26 cellular contexts compared by ENCODE assay signal in the genomic region with DNA sequence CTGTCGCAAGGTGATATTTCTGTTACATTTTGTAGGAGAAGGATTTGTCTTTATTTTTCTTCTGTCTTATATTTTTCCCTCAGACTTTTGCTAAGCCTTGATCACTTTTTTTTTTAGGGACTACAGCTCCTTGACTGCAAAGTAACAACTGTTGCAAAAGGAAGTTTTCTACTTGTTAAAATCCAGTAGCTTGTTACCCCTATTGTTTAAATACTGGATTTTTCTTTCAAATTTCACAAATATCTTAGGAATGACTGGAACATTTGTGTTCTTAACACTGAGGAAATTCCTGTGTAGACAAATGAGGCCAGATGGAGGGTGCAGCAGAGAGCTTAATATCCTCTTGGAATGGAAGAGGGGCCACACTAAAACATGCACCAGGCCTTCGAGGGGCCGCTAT. TPM values are rescaled to one million over a fixed set of nuclear protein-coding genes. Genes with fewer than 3 reads are reported as not detected.
DNase-seq lines count a peak whose midpoint lies in the region; ATAC-seq and TF ChIP-seq lines count a peak whose summit lies in the region.
"Had no signal": no experiment of that assay in that cellular context is flagged by ENCODE, and none has a peak within 500 bp of the region (broad histone marks: within the 10 kb centered on the region; RNA-seq: fewer than 3 reads in every experiment).

No MANE protein-coding gene starts in this region.

- CTCF ChIA-PET in SK-N-SH (lab: Yijun Ruan, JAX): interaction anchor here (0.6 to 1.3 kb wide), 3 partner anchors 24 to 327 kb away, joined by 3 read pairs; no protein-coding TSS in a partner anchor

- no peak overlapping the region for H2AFZ ChIP-seq in SK-N-SH (ENCODE audit: low read depth)

- no peak overlapping the region for H3K9ac ChIP-seq in SK-N-SH

- no peaks in the 10 kb centered on the region for H4K20me1 ChIP-seq in SK-N-SH (ENCODE audit: insufficient read depth)

- peaks cover 9% of the 10 kb centered on the region for H3K36me3 Mint-ChIP-seq in HFFc6 (ENCODE audit: low read depth)
- H3K36me3 Mint-ChIP-seq in nephron (ENCODE audit: low read depth): no peaks in the 10 kb centered on the region
- H3K36me3 Mint-ChIP-seq: IgD-negative memory B cell had no signal

- H3F3A ChIP-seq in SK-N-SH (replicated peaks; ENCODE audit: insufficient read depth): no peaks in the 10 kb centered on the region

- TF ChIP-seq RAD21 in SK-N-SH (IDR thresholded peaks at IDR 0.05; ENCODE audit: low read length): no peak

- no peaks in the 10 kb centered on the region for H3K79me2 ChIP-seq in SK-N-SH (ENCODE audit: insufficient read depth)

- WGBS in SK-N-SH (ENCODE audit: low lambda C conversion rate): 58% methylated on average over 3 of the region's 3 CpGs
- WGBS in gastroesophageal sphincter (ENCODE audit: low coverage in 1 of 2), 2 donors: 78 to 80% methylated on average over 1 to 2 of the region's 3 CpGs

- no peak overlapping the region for H3K27ac ChIP-seq in SK-N-SH (ENCODE audit: low read depth in 2 of 2, low read length in 1 of 2)
- no peak overlapping the region for H3K27ac ChIP-seq in gastroesophageal sphincter
- H3K27ac ChIP-seq: C4-2B, SJCRH30 had no signal

- no peak for TF ChIP-seq POLR2A in gastroesophageal sphincter (IDR thresholded peaks at IDR 0.05)

- H3K4me1 ChIP-seq in SK-N-SH (ENCODE audit: control insufficient read depth in 1 of 2, insufficient read depth in 2 of 2, low read depth in 1 of 2, low read length in 1 of 2) (peaks cover 0 to 4% of the 10 kb centered on the region in 2 experiments; a peak in 2 of 4 replicates), gastroesophageal sphincter (peaks cover 0 to 17% (median 0%) of the 10 kb centered on the region in 3 donors)

- H3K27me3 ChIP-seq in SK-N-SH (ENCODE audit: insufficient read depth): no peaks in the 10 kb centered on the region
- no peaks in the 10 kb centered on the region for H3K27me3 ChIP-seq in gastroesophageal sphincter
- H3K27me3 ChIP-seq: SJCRH30 had no signal

- peaks cover 1% of the 10 kb centered on the region for H3K27me3 Mint-ChIP-seq in HFFc6 (ENCODE audit: insufficient read depth)
- H3K27me3 Mint-ChIP-seq in nephron (ENCODE audit: low read depth): peaks cover 4% of the 10 kb centered on the region

- H3K4me3 ChIP-seq in SK-N-SH (ENCODE audit: low read depth in 2 of 2, low read length in 1 of 2): no peak overlapping the region
- H3K4me3 ChIP-seq in gastroesophageal sphincter: no peak overlapping the region
- H3K4me3 ChIP-seq: HAP-1, SJCRH30 had no signal

- no peaks in the 10 kb centered on the region for H3K9me2 ChIP-seq in SK-N-SH

- DNase-seq in EH (ENCODE audit: low read depth) (peak; percentile 66), HFFc6 (peak; percentile 15), epidermal melanocyte (ENCODE audit: insufficient read length, low spot score) (peak; percentile 23), NCI-H510A (lab: John Stamatoyannopoulos, UW) (no peak), SK-N-SH (no peak), NCI-H2029 treated with DMSO at 0.1 percent for 48 hours (lab: John Stamatoyannopoulos, UW) (no peak)
- DNase-seq: CD8-positive, alpha-beta memory T cell; DMS53; Karpas-422; MV-4-11; NCI-H1105 treated with DMSO at 0.1 percent for 48 hours; NCI-H2081; NCI-H2171; NCI-H345; NCI-H524 treated with DMSO at 0.1 percent for 48 hours; NCI-H82; SJCRH30 had no signal

- POLR2A ChIA-PET in SK-N-SH (lab: Yijun Ruan, JAX): interaction anchor here (0.6 kb wide), 1 partner anchor 19 kb away, joined by 3 read pairs; no protein-coding TSS in a partner anchor

- no peak overlapping the region for H3K4me2 ChIP-seq in SK-N-SH

- peak overlapping the region; percentile 57 for H3K4me3 Mint-ChIP-seq in HFFc6
- H3K4me3 Mint-ChIP-seq in nephron: peak overlapping the region in 2 of 3 experiments; percentile 8 to 30
- H3K4me3 Mint-ChIP-seq: CD8-positive, alpha-beta memory T cell; IgD-negative memory B cell had no signal

- peaks cover 33% of the 10 kb centered on the region for H3K4me1 Mint-ChIP-seq in HFFc6 (ENCODE audit: low read depth)
- H3K4me1 Mint-ChIP-seq in nephron: peaks cover 40% of the 10 kb centered on the region

- no peak for TF ChIP-seq EP300 in SK-N-SH (IDR thresholded peaks at IDR 0.05; ENCODE audit: borderline replicate concordance in 1 of 2, low read depth in 1 of 2, low read length in 1 of 2)
- TF ChIP-seq EP300 in gastroesophageal sphincter (IDR thresholded peaks at IDR 0.05): no peak

- no peak for ATAC-seq in gastroesophageal sphincter
- ATAC-seq: Panc1 had no signal

- H3K27ac Mint-ChIP-seq in HFFc6 (peak overlapping the region; percentile 19; the same call in 1 of the 2 replicates), nephron (peak overlapping the region; percentile 40 to 80 (median 63))
- H3K27ac Mint-ChIP-seq: CD8-positive, alpha-beta memory T cell; IgD-negative memory B cell had no signal

- no peaks in the 10 kb centered on the region for H3K9me3 ChIP-seq in SK-N-SH
- H3K9me3 ChIP-seq in gastroesophageal sphincter: no peaks in the 10 kb centered on the region
- H3K9me3 ChIP-seq: HAP-1, SJCRH30 had no signal

- H3K9me3 Mint-ChIP-seq in HFFc6 (no peaks in the 10 kb centered on the region; the same call in 1 of the 2 replicates), nephron (no peaks in the 10 kb centered on the region)
- H3K9me3 Mint-ChIP-seq: CD8-positive, alpha-beta memory T cell; IgD-negative memory B cell had no signal

- no peaks in the 10 kb centered on the region for H3K36me3 ChIP-seq in SK-N-SH (replicated peaks in 1 of 2; ENCODE audit: control insufficient read depth in 1 of 2, insufficient read depth in 2 of 2, low read length in 1 of 2)
- no peaks in the 10 kb centered on the region for H3K36me3 ChIP-seq in gastroesophageal sphincter
- H3K36me3 ChIP-seq: HAP-1, SJCRH30 had no signal

- TF ChIP-seq CTCF in HFFc6 (IDR thresholded peaks at IDR 0.05): no peak
- TF ChIP-seq CTCF in nephron (IDR thresholded peaks at IDR 0.05; ENCODE audit: unreplicated experiment in 3 of 3): no peak
- no peak for TF ChIP-seq CTCF in SK-N-SH (IDR thresholded peaks at IDR 0.05)
- TF ChIP-seq CTCF in gastroesophageal sphincter (IDR thresholded peaks at IDR 0.05): no peak

TF ChIP-seq in SK-N-SH, 30 proteins besides CTCF, POLR2A, EP300 and RAD21:
- TF ChIP-seq FOSL2 (IDR thresholded peaks at IDR 0.05; ENCODE audit: borderline replicate concordance, low read depth): no peak
- TF ChIP-seq EZH2phosphoT487 (IDR thresholded peaks at IDR 0.05; ENCODE audit: borderline replicate concordance, low read depth): no peak
- TF ChIP-seq, protein P1, sequence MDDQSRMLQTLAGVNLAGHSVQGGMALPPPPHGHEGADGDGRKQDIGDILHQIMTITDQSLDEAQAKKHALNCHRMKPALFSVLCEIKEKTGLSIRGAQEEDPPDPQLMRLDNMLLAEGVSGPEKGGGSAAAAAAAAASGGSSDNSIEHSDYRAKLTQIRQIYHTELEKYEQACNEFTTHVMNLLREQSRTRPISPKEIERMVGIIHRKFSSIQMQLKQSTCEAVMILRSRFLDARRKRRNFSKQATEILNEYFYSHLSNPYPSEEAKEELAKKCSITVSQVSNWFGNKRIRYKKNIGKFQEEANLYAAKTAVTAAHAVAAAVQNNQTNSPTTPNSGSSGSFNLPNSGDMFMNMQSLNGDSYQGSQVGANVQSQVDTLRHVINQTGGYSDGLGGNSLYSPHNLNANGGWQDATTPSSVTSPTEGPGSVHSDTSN (IDR thresholded peaks at IDR 0.05): no peak
- TF ChIP-seq, protein P2, sequence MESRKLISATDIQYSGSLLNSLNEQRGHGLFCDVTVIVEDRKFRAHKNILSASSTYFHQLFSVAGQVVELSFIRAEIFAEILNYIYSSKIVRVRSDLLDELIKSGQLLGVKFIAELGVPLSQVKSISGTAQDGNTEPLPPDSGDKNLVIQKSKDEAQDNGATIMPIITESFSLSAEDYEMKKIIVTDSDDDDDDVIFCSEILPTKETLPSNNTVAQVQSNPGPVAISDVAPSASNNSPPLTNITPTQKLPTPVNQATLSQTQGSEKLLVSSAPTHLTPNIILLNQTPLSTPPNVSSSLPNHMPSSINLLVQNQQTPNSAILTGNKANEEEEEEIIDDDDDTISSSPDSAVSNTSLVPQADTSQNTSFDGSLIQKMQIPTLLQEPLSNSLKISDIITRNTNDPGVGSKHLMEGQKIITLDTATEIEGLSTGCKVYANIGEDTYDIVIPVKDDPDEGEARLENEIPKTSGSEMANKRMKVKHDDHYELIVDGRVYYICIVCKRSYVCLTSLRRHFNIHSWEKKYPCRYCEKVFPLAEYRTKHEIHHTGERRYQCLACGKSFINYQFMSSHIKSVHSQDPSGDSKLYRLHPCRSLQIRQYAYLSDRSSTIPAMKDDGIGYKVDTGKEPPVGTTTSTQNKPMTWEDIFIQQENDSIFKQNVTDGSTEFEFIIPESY (IDR thresholded peaks at IDR 0.05; ENCODE audit: borderline replicate concordance, low read depth): no peak
- no peak for TF ChIP-seq YY1 (IDR thresholded peaks at IDR 0.05; ENCODE audit: low read depth)
TF ChIP-seq in SK-N-SH: peak in this region for 0.

RNA-seq across cellular contexts. Expression of a gene that starts 3.2 kb away (rescaled TPM):
- not detected for total RNA-seq in HFFc6 (2021; fragmentation: NEBNext Ultra II Directional; extraction: Animal tissue kit (Norgen Biotek cat#: 25700))
- not detected in 2 replicates for polyA plus RNA-seq in SK-N-SH (2012; rRNA removed)
- polyA plus RNA-seq in SK-N-SH (2012; cell fraction: cytosol; rRNA removed): not detected in 2 replicates
- 0.07 and 0.26 TPM in 2 replicates for polyA plus RNA-seq in SK-N-SH (2012; cell fraction: nucleus; rRNA removed)
- total RNA-seq in gastroesophageal sphincter: not detected
- total RNA-seq: A172; CD8-positive, alpha-beta memory T cell; M059J; SJCRH30 had no signal
- polyA plus RNA-seq: AG04450; CD8-positive, alpha-beta memory T cell; IgD-negative memory B cell had no signal

Comparison
In these comparisons a context has a peak if more than half of its experiments do, and no peak if none do; other contexts are left out.
1. DNase-seq: peak in EH (single experiment), HFFc6 (single experiment) and epidermal melanocyte (single experiment); none in NCI-H510A (single experiment), SK-N-SH (single experiment) and NCI-H2029 treated with DMSO at 0.1 percent for 48 hours (single experiment).